8 cellular contexts compared by ENCODE assay signal in the genomic region with DNA sequence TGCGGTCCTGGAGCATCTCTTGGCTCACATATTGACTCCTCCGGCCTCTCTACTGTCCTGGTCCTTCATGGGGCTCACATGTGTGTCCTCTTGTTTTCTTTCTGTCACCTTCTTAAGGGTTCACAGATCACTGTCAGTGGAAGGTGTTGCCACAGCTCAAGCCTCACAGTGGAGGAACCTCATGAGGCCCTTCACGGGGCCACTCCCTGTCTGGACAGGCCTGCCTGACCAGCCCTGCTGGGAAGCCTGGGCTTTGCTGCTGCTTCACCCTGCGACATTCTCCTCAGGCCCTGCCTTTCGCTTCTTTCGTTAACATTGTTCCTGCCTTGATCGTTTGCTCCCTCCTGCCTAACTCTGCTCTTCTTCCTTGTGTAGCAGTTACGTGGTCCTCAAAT. TPM values are rescaled to one million over a fixed set of nuclear protein-coding genes. Genes with fewer than 3 reads are reported as not detected.
DNase-seq lines count a peak whose midpoint lies in the region; TF ChIP-seq lines count a peak whose summit lies in the region.

No MANE protein-coding gene starts in this region.

- WGBS in ectodermal cell, 2 experiments = 82 to 86% methylated on average over 8 of the region's 8 CpGs

- no peaks in the 10 kb centered on the region for H3K9me2 ChIP-seq in OCI-LY1 (ENCODE audit: low read depth, low read length)

- H3K9me3 ChIP-seq in OCI-LY1 (ENCODE audit: low read length) = no peaks in the 10 kb centered on the region
- H3K9me3 ChIP-seq in ectodermal cell (ENCODE audit: control insufficient read depth, low read length) = no peaks in the 10 kb centered on the region

- H3K36me3 Mint-ChIP-seq in nephron progenitor cell (ENCODE audit: low read depth) = peaks cover 39% of the 10 kb centered on the region

- DNase-seq in AG20443 (ENCODE audit: low spot score) = peak; percentile 49
- no peak for DNase-seq in nephron progenitor cell
- DNase-seq in NCI-H1417 treated with DMSO at 0.1 percent for 48 hours (lab: John Stamatoyannopoulos, UW) = no peak
- no peak for DNase-seq in NCI-H446 treated with DMSO at 0.1 percent for 48 hours (lab: John Stamatoyannopoulos, UW)
- no peak for DNase-seq in stimulated activated CD4-positive, alpha-beta T cell treated with anti-CD3 and anti-CD28 coated beads, Interleukin-2, amount 100 ng/mL, for 48 hours
- DNase-seq in DMS53 (lab: John Stamatoyannopoulos, UW) = no peak

- TF ChIP-seq CTCF in OCI-LY1 (IDR thresholded peaks at IDR 0.05; ENCODE audit: low read length) (no peak), nephron progenitor cell (IDR thresholded peaks at IDR 0.05) (no peak)

- no peaks in the 10 kb centered on the region for H3K27me3 ChIP-seq in OCI-LY1 (ENCODE audit: insufficient read depth, low read length)
- H3K27me3 ChIP-seq in ectodermal cell (ENCODE audit: control insufficient read depth, insufficient read depth, low read length, poor library complexity, severe bottlenecking) = no peaks in the 10 kb centered on the region

- H3K4me1 Mint-ChIP-seq in nephron progenitor cell = peaks cover 38% of the 10 kb centered on the region

- no peak overlapping the region for H3K4me3 ChIP-seq in OCI-LY1 (ENCODE audit: low read depth, low read length, poor library complexity, severe bottlenecking)
- H3K4me3 ChIP-seq in ectodermal cell (ENCODE audit: insufficient read depth, low read depth, low read length) = no peak overlapping the region

- H3K27ac ChIP-seq in OCI-LY1 (ENCODE audit: low read depth, low read length, poor library complexity, severe bottlenecking) = peak overlapping the region; percentile 88
- peak overlapping the region; percentile 55 for H3K27ac ChIP-seq in ectodermal cell (ENCODE audit: insufficient read depth, low read depth, low read length, poor library complexity, severe bottlenecking)

- no peaks in the 10 kb centered on the region for H3K9me3 Mint-ChIP-seq in nephron progenitor cell

- peaks cover 11% of the 10 kb centered on the region for H3F3A ChIP-seq in OCI-LY1 (ENCODE audit: insufficient read depth, low read length)

- H4K20me1 ChIP-seq in OCI-LY1 (ENCODE audit: insufficient read depth, low read length) = no peaks in the 10 kb centered on the region

- H3K27me3 Mint-ChIP-seq in nephron progenitor cell (ENCODE audit: low read depth, poor library complexity) = peaks cover 4% of the 10 kb centered on the region

- H3K4me3 Mint-ChIP-seq in nephron progenitor cell = no peak overlapping the region

- no peak overlapping the region for H3K4me2 ChIP-seq in OCI-LY1 (ENCODE audit: low read length)

- H3K36me3 ChIP-seq in OCI-LY1 (ENCODE audit: insufficient read depth, low read length) (peaks cover 69% of the 10 kb centered on the region), ectodermal cell (ENCODE audit: control insufficient read depth, insufficient read depth, low read length) (peaks cover 32% of the 10 kb centered on the region)

- H3K79me2 ChIP-seq in OCI-LY1 (ENCODE audit: insufficient read depth, low read length) = no peaks in the 10 kb centered on the region

- no peak overlapping the region for H3K9ac ChIP-seq in OCI-LY1 (ENCODE audit: low read length)

- peaks cover 57% of the 10 kb centered on the region for H3K4me1 ChIP-seq in OCI-LY1 (ENCODE audit: insufficient read depth, low read length, severe bottlenecking)
- H3K4me1 ChIP-seq in ectodermal cell (ENCODE audit: control insufficient read depth, insufficient read depth, low read length) = peaks cover 6% of the 10 kb centered on the region

- no peak overlapping the region for H2AFZ ChIP-seq in OCI-LY1 (ENCODE audit: low read length)

- H3K27ac Mint-ChIP-seq in nephron progenitor cell = peak overlapping the region; percentile 93

RNA-seq across cellular contexts. Expression of gene WDR45B, which starts 56.0 kb away (rescaled TPM):
- 91.6 TPM for polyA plus RNA-seq in ectodermal cell (2013, experiment 1 of 4)
- polyA plus RNA-seq in ectodermal cell (2013, experiment 2 of 4) = 92.5 TPM
- polyA plus RNA-seq in ectodermal cell (2013, experiment 3 of 4) = 82.7 TPM
- 87.9 TPM for polyA plus RNA-seq in ectodermal cell (2013, experiment 4 of 4)
